In genomic region chr21:43864313-43864805, GRCh38 we compare ENCODE assay signal across 7 cellular contexts. TPM values are rescaled to one million over a fixed set of nuclear protein-coding genes. Genes with fewer than 3 reads are reported as not detected.
A peak's percentile ranks its signal among the peaks of the same experiment; 100 is the strongest.
DNase-seq lines count a peak whose midpoint lies in the region; ATAC-seq, FAIRE-seq and TF ChIP-seq lines count a peak whose summit lies in the region.

No MANE protein-coding gene starts in this region.

- H3K4me3 ChIP-seq in fibroblast of the aortic adventitia (ENCODE audit: low read depth, low read length) (peak overlapping the region; percentile 72), neutrophil (ENCODE audit: low read depth in 1 of 2, low read length in 1 of 2) (peak overlapping the region; percentile 45 to 58)

- H3K27ac ChIP-seq in neutrophil: no peak overlapping the region

- TF ChIP-seq CTCF in fibroblast of the aortic adventitia (IDR thresholded peaks at IDR 0.05; ENCODE audit: insufficient read depth, low read length): no peak
- no peak for TF ChIP-seq CTCF in neutrophil (IDR thresholded peaks at IDR 0.05)

- no peak for ATAC-seq in GM21515 (IDR thresholded peaks at IDR 0.05; ENCODE audit: unreplicated experiment)

- no peak for TF ChIP-seq POLR2A in GM12891 (IDR thresholded peaks at IDR 0.05; ENCODE audit: low read depth, low read length)

- DNase-seq in GM12891 (ENCODE audit: insufficient read length, low spot score): peak; percentile 39
- DNase-seq in NCI-H1105 treated with DMSO at 0.1 percent for 48 hours (lab: John Stamatoyannopoulos, UW): peak; percentile 50
- peak; percentile 47 for DNase-seq in activated CD8-positive, alpha-beta memory T cell treated with anti-CD3 and anti-CD28 coated beads, Interleukin-2, amount 50 U/mL, for 4 hours
- DNase-seq in fibroblast of the aortic adventitia (ENCODE audit: low read depth): peak; percentile 22
- no peak for DNase-seq in NK-92 (lab: John Stamatoyannopoulos, UW; ENCODE audit: unreplicated experiment)

- no peaks in the 10 kb centered on the region for H3K36me3 ChIP-seq in neutrophil

- peak; percentile 85 for FAIRE-seq in GM12891 (lab: Jason Lieb, UNC)

- H3K4me1 ChIP-seq in neutrophil (ENCODE audit: control insufficient read depth in 1 of 2, insufficient read depth in 1 of 2, low read depth in 1 of 2, low read length in 1 of 2): peaks cover 8 to 11% of the 10 kb centered on the region in 2 experiments

- peaks cover 58% of the 10 kb centered on the region for H3K27me3 ChIP-seq in neutrophil

- no peaks in the 10 kb centered on the region for H3K9me3 ChIP-seq in neutrophil

TF ChIP-seq in GM12891, 5 proteins besides CTCF, POLR2A, EP300 and RAD21:
- 0 out of 2 replicates have a peak, but pooled peaks have one; percentile 13 for TF ChIP-seq TAF1 (IDR thresholded peaks at IDR 0.05; ENCODE audit: low read depth, low read length)
- TF ChIP-seq POLR2AphosphoS5 (IDR thresholded peaks at IDR 0.05; ENCODE audit: low read depth, low read length): no peak

RNA-seq across cellular contexts. Expression of gene AGPAT3, which starts 0.7 kb away (rescaled TPM):
- polyA plus RNA-seq in GM12891 (2012; ENCODE audit: low read depth, missing spikeins): 36.9 TPM
- total RNA-seq in fibroblast of the aortic adventitia (ENCODE audit: low replicate concordance): 16.3 and 29.0 TPM in 2 replicates
